In the genomic region with DNA sequence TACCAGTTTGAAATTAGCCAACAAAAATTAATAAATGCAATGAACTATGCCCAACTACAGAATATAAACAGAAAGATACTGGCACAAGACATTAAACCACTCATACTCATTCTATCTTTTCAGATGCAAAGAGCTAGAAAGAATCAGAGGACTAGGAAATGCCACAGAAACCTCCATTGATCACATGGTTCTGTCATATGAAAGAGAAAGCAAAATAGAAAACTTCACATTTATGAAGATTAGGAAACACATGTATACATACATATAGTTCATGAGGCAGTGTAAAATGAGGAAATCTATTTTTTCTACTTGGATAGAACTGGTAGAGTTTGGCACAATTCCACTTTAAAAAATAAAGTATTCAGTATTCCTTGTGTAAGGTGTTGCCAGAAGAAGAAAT, we compare ENCODE assay signal across 8 cellular contexts.
DNase-seq lines count a peak whose midpoint lies in the region; ATAC-seq, FAIRE-seq and TF ChIP-seq lines count a peak whose summit lies in the region.

No MANE protein-coding gene starts in this region.

- H3K4me1 Mint-ChIP-seq in CD8-positive, alpha-beta memory T cell, result peaks cover 68 to 84% (median 82%) of the 10 kb centered on the region in 3 donors
- H3K4me1 Mint-ChIP-seq in astrocyte (ENCODE audit: low read depth, unreplicated experiment), result peaks cover 24% of the 10 kb centered on the region

- H3K9me3 ChIP-seq in CD8-positive, alpha-beta memory T cell (ENCODE audit: low read length), result no peaks in the 10 kb centered on the region
- H3K9me3 ChIP-seq in astrocyte (ENCODE audit: insufficient read depth, low read depth, low read length) (no peaks in the 10 kb centered on the region), kidney (ENCODE audit: control insufficient read depth in 1 of 2, low read length in 2 of 2) (no peaks in the 10 kb centered on the region)

- no peaks in the 10 kb centered on the region for H3K36me3 ChIP-seq in CD8-positive, alpha-beta memory T cell (ENCODE audit: insufficient read depth, low read length)
- H3K36me3 ChIP-seq in astrocyte (ENCODE audit: insufficient read depth, low read length) (no peaks in the 10 kb centered on the region), kidney (ENCODE audit: control insufficient read depth in 1 of 2, insufficient read depth in 2 of 2, low read length in 2 of 2) (no peaks in the 10 kb centered on the region)

- H3K27ac ChIP-seq in CD8-positive, alpha-beta memory T cell (ENCODE audit: low read depth, low read length), result no peak overlapping the region
- H3K27ac ChIP-seq in astrocyte (ENCODE audit: low read depth, low read length) (no peak overlapping the region), kidney (ENCODE audit: low read depth in 2 of 2, low read length in 2 of 2) (peak overlapping the region in 1 of 2 donors; percentile 5)

- ATAC-seq in GM19468 (IDR thresholded peaks at IDR 0.05; ENCODE audit: extremely low read depth, unreplicated experiment), result peak; percentile 30
- peak; percentile 74 for ATAC-seq in HG03354 (IDR thresholded peaks at IDR 0.05; ENCODE audit: poor library complexity, severe bottlenecking, unreplicated experiment)
- ATAC-seq in sciatic nerve, result no peak

- H3K79me2 ChIP-seq in astrocyte (ENCODE audit: insufficient read depth, low read length), result no peaks in the 10 kb centered on the region

- H3K4me3 ChIP-seq in CD8-positive, alpha-beta memory T cell (ENCODE audit: low read length), result no peak overlapping the region
- H3K4me3 ChIP-seq in astrocyte (ENCODE audit: insufficient read depth, low read depth, low read length) (no peak overlapping the region), kidney (ENCODE audit: low read length in 2 of 2) (no peak overlapping the region)

- H3K4me3 Mint-ChIP-seq in CD8-positive, alpha-beta memory T cell, result peak overlapping the region; percentile 3 to 75 (median 32)
- H3K4me3 Mint-ChIP-seq in astrocyte (ENCODE audit: unreplicated experiment), result no peak overlapping the region

- H2AFZ ChIP-seq in astrocyte (ENCODE audit: low read depth, low read length), result no peak overlapping the region

- peaks cover 58% of the 10 kb centered on the region for H3K4me1 ChIP-seq in CD8-positive, alpha-beta memory T cell (ENCODE audit: insufficient read depth, low read length)
- H3K4me1 ChIP-seq in astrocyte (ENCODE audit: insufficient read depth, low read length) (peaks cover 2% of the 10 kb centered on the region), kidney (ENCODE audit: control insufficient read depth in 1 of 2, insufficient read depth in 1 of 2, low read depth in 1 of 2, low read length in 2 of 2) (peaks cover 0 to 7% of the 10 kb centered on the region in 2 donors)

- DNase-seq in CD8-positive, alpha-beta memory T cell, result peak in 2 of 5 donors; percentile 45 to 69
- DNase-seq in astrocyte (ENCODE audit: low read depth), result no peak
- no peak for DNase-seq in kidney
- no peak for DNase-seq in sciatic nerve (ENCODE audit: low spot score)
- no peak for DNase-seq in activated CD4-positive, alpha-beta T cell treated with anti-CD3 and anti-CD28 coated beads for 1 hour
- no peak for DNase-seq in NCI-H2171 (lab: John Stamatoyannopoulos, UW)

- POLR2A ChIA-PET in CD8-positive, alpha-beta memory T cell (lab: Charles Lee), result no interaction called here

- no peak overlapping the region for H3K4me2 ChIP-seq in astrocyte (ENCODE audit: low read length)

- no peak overlapping the region for H3K9ac ChIP-seq in astrocyte (ENCODE audit: low read length)
- H3K9ac ChIP-seq in kidney (ENCODE audit: low read length in 2 of 2), result no peak overlapping the region

- intact Hi-C loops in kidney (cut with DNase I), result no loop called here
- intact Hi-C loops in sciatic nerve (cut with DNase I), result no loop called here

- H4K20me1 ChIP-seq in astrocyte (ENCODE audit: insufficient read depth, low read length), result no peaks in the 10 kb centered on the region

- CTCF ChIA-PET in CD8-positive, alpha-beta memory T cell (lab: Charles Lee), result interaction anchor here (1.5 kb wide), 1 partner anchor 29 kb away, joined by 3 read pairs; no protein-coding TSS in a partner anchor

- no peaks in the 10 kb centered on the region for H3K27me3 Mint-ChIP-seq in CD8-positive, alpha-beta memory T cell
- no peaks in the 10 kb centered on the region for H3K27me3 Mint-ChIP-seq in astrocyte (ENCODE audit: low read depth, unreplicated experiment)

- H3K27me3 ChIP-seq in CD8-positive, alpha-beta memory T cell (ENCODE audit: insufficient read depth, low read length, poor library complexity, severe bottlenecking), result no peaks in the 10 kb centered on the region
- H3K27me3 ChIP-seq in astrocyte (ENCODE audit: insufficient read depth, low read length), result no peaks in the 10 kb centered on the region

- H3K9me3 Mint-ChIP-seq in CD8-positive, alpha-beta memory T cell, result peaks cover 0 to 1% (median 0%) of the 10 kb centered on the region in 5 donors
- H3K9me3 Mint-ChIP-seq in astrocyte (ENCODE audit: unreplicated experiment), result no peaks in the 10 kb centered on the region

- peaks cover 0 to 2% (median 0%) of the 10 kb centered on the region in 3 donors for H3K36me3 Mint-ChIP-seq in CD8-positive, alpha-beta memory T cell
- no peaks in the 10 kb centered on the region for H3K36me3 Mint-ChIP-seq in astrocyte (ENCODE audit: low read depth, unreplicated experiment)

- TF ChIP-seq CTCF in astrocyte (IDR thresholded peaks at IDR 0.05; ENCODE audit: insufficient read depth, low read depth, low read length) (no peak), kidney (IDR thresholded peaks at IDR 0.05; ENCODE audit: borderline replicate concordance, extremely low read depth, insufficient read depth) (no peak)

- H3K27ac Mint-ChIP-seq in CD8-positive, alpha-beta memory T cell, result peak overlapping the region; percentile 39 to 99 (median 98)
- H3K27ac Mint-ChIP-seq in astrocyte (ENCODE audit: unreplicated experiment), result peak overlapping the region; percentile 8

- no peak for FAIRE-seq in astrocyte (lab: Jason Lieb, UNC)
- no peak for FAIRE-seq in kidney (lab: Jason Lieb, UNC)
